ENCODE assay signal across 11 cellular contexts in the genomic region with DNA sequence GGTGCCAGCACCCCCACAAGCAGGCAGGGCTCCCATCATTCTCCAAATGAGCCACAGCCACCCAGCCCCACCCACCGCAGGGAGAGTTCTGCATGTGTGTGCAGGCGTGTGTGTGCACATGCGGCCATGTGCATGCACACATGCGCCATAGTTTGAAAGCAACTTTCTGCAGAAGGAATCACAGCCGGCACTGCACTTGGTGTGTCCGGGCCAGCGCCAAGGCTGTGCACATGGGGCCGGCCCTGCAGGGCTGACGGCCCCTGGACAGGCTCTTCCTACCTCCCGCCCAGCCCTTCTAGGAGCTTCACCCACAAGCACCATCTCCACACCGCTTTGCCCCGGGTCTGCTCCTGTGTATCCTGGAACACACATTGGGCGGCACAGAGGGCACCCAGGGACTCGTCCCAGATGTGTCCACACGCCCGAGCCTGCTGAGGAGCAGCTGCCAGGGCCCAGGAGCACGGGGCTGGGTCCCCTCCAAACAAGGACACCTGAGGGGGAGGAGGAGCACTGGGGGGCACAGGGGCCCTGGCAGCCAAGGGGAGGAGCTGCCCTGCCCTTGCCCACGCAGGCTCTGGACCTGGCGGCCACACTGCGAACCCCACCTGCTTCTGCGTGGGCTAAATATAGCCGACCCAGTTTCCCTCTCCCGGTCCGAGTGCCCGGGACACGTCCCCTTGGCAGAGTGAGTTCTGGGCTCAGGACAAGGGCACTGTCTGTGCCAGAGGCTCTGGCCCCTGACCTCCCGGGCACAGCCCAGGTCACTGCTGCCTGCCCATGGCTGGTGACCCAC. TPM values are rescaled to one million over a fixed set of nuclear protein-coding genes. Genes with fewer than 3 reads are reported as not detected.
DNase-seq lines count a peak whose midpoint lies in the region; ATAC-seq, FAIRE-seq and TF ChIP-seq lines count a peak whose summit lies in the region.
"Had no signal": no experiment of that assay in that cellular context is flagged by ENCODE, and none has a peak within 500 bp of the region (broad histone marks: within the 10 kb centered on the region; RNA-seq: fewer than 3 reads in every experiment).

No MANE protein-coding gene starts in this region.

- H3K9me1 ChIP-seq in K562 (ENCODE audit: control insufficient read depth, insufficient read depth, low read length): no peaks in the 10 kb centered on the region

- TF ChIP-seq EP300 in K562 (IDR thresholded peaks at IDR 0.05; ENCODE audit: low read length): no peak

- FAIRE-seq in K562 (lab: Jason Lieb, UNC): no peak
- FAIRE-seq: astrocyte had no signal

- peaks cover 41% of the 10 kb centered on the region for H4K20me1 ChIP-seq in K562 (replicated peaks; ENCODE audit: control insufficient read depth, insufficient read depth, low read length)

- H3K79me2 ChIP-seq in K562 (ENCODE audit: control insufficient read depth, insufficient read depth, low read length): no peaks in the 10 kb centered on the region

- no peak overlapping the region for H3K27ac ChIP-seq in K562 (ENCODE audit: extremely low read depth, low read depth, low read length)
- H3K27ac ChIP-seq in stomach smooth muscle (ENCODE audit: low read length): peak overlapping the region; percentile 66
- H3K27ac ChIP-seq: neutrophil had no signal

- H3K9ac ChIP-seq in K562 (ENCODE audit: insufficient read depth in 1 of 2, low read depth in 2 of 2, low read length in 2 of 2): peak overlapping the region in 1 of 2 experiments; percentile 9; a peak in 1 of 4 replicates
- H3K9ac ChIP-seq in stomach smooth muscle (ENCODE audit: low read length in 2 of 2): no peak overlapping the region

- no peak overlapping the region for H2AFZ ChIP-seq in K562 (ENCODE audit: low read depth, low read length)

- in situ Hi-C loops in K562 (cut with MboI): no loop called here

- ATAC-seq in K562: no peak
- ATAC-seq in HG03175 (IDR thresholded peaks at IDR 0.05; ENCODE audit: unreplicated experiment): no peak
- ATAC-seq in HG03045 (IDR thresholded peaks at IDR 0.05; ENCODE audit: unreplicated experiment): no peak

- TF ChIP-seq POLR2A in K562 (conservative IDR thresholded peaks at IDR 0.05): peak; percentile 55

- H3K4me3 ChIP-seq in K562 (no peak overlapping the region), stomach smooth muscle (ENCODE audit: low read length in 2 of 2) (peak overlapping the region; percentile 30 to 49)

- no peak for TF ChIP-seq RAD21 in K562 (CRISPR knock-in tag; conservative IDR thresholded peaks at IDR 0.05 in 1 of 2, IDR thresholded peaks at IDR 0.05 in 1 of 2)

- no peak for TF ChIP-seq CTCF in K562 (IDR thresholded peaks at IDR 0.05 in 2 of 3, conservative IDR thresholded peaks at IDR 0.05 in 1 of 3; ENCODE audit: insufficient read depth in 2 of 3, low read depth in 1 of 3, low read length in 3 of 3)

- peaks cover 4 to 73% of the 10 kb centered on the region in 2 experiments; a peak in 4 of 5 replicates for H3K4me1 ChIP-seq in K562 (replicated peaks in 1 of 2; ENCODE audit: control insufficient read depth in 2 of 2, insufficient read depth in 2 of 2, low read length in 2 of 2)
- peaks cover 84% of the 10 kb centered on the region for H3K4me1 ChIP-seq in stomach smooth muscle (ENCODE audit: control insufficient read depth, insufficient read depth, low read length)

- BruUV-seq in K562 (replicated peaks; lab: Mats Ljungman, UMichigan): no TSS peak

- peak; percentile 76 for DNase-seq in DMS53 (lab: John Stamatoyannopoulos, UW)
- no peak for DNase-seq in DMS53 treated with DMSO at 0.1 percent for 48 hours (lab: John Stamatoyannopoulos, UW; ENCODE audit: unreplicated experiment)
- DNase-seq in K562 (ENCODE audit: extremely low read depth in 1 of 4, low spot score in 3 of 4): no peak
- peak; percentile 18 for DNase-seq in left kidney (ENCODE audit: low read depth, low spot score)
- DNase-seq in SIG-M5 (lab: John Stamatoyannopoulos, UW): no peak
- DNase-seq: NCI-H774 had no signal

- WGBS in K562 (ENCODE audit: insufficient coverage, low coverage, missing lambda C conversion rate): 39% methylated on average over 26 of the region's 27 CpGs

- H3K27me3 ChIP-seq in K562 (ENCODE audit: control insufficient read depth in 2 of 2, insufficient read depth in 2 of 2, low read length in 2 of 2): no peaks in the 10 kb centered on the region
- no peaks in the 10 kb centered on the region for H3K27me3 ChIP-seq in stomach smooth muscle (ENCODE audit: control insufficient read depth in 1 of 2, insufficient read depth in 2 of 2, low read length in 2 of 2)

- no peak overlapping the region for H3K4me2 ChIP-seq in K562 (ENCODE audit: insufficient read depth, low read length)

- H3K36me3 ChIP-seq in K562 (ENCODE audit: control insufficient read depth, insufficient read depth, low read length): no peaks in the 10 kb centered on the region
- peaks cover 5% of the 10 kb centered on the region in 2 donors for H3K36me3 ChIP-seq in stomach smooth muscle (ENCODE audit: control insufficient read depth in 2 of 2, insufficient read depth in 2 of 2, low read length in 2 of 2)
- H3K36me3 ChIP-seq: neutrophil had no signal

- CTCF ChIA-PET in K562 (lab: Yijun Ruan, JAX; ENCODE audit: low intra/inter-chr PET ratio): no interaction called here

- POLR2A ChIA-PET in K562 (lab: Yijun Ruan, JAX): no interaction called here

- intact Hi-C loops in K562 (cut with micrococcal nuclease): loop anchor here (10.0 kb wide), 1 partner anchor 181 kb away; the partner anchor contains the start of gene ZDHHC11

- H3K9me3 ChIP-seq in K562 (replicated peaks; ENCODE audit: control insufficient read depth, insufficient read depth, low read depth, low read length): no peaks in the 10 kb centered on the region
- no peaks in the 10 kb centered on the region for H3K9me3 ChIP-seq in stomach smooth muscle (ENCODE audit: control insufficient read depth in 2 of 2, low read length in 2 of 2)
- H3K9me3 ChIP-seq: neutrophil had no signal

TF ChIP-seq in K562, 482 proteins besides CTCF, POLR2A, EP300 and RAD21 (continues in another document):
- no peak for TF ChIP-seq CBFA2T2 (conservative IDR thresholded peaks at IDR 0.05)
- peak; percentile 79 for TF ChIP-seq POLR2G (IDR thresholded peaks at IDR 0.05; ENCODE audit: low read depth, low read length)
- no peak for TF ChIP-seq CCAR2 (IDR thresholded peaks at IDR 0.05; ENCODE audit: low read depth, low read length)
- TF ChIP-seq ZFP1 (CRISPR knock-in tag; IDR thresholded peaks at IDR 0.05): no peak
- TF ChIP-seq, protein P1, sequence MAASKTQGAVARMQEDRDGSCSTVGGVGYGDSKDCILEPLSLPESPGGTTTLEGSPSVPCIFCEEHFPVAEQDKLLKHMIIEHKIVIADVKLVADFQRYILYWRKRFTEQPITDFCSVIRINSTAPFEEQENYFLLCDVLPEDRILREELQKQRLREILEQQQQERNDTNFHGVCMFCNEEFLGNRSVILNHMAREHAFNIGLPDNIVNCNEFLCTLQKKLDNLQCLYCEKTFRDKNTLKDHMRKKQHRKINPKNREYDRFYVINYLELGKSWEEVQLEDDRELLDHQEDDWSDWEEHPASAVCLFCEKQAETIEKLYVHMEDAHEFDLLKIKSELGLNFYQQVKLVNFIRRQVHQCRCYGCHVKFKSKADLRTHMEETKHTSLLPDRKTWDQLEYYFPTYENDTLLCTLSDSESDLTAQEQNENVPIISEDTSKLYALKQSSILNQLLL (CRISPR knock-in tag; IDR thresholded peaks at IDR 0.05; ENCODE audit: borderline replicate concordance): no peak
- 0 out of 2 replicates have a peak, but pooled peaks have one; percentile 24 for TF ChIP-seq HNRNPL (IDR thresholded peaks at IDR 0.05; ENCODE audit: low read depth, low read length)
- TF ChIP-seq HDGF (IDR thresholded peaks at IDR 0.05): no peak
- no peak for TF ChIP-seq MTA3 (IDR thresholded peaks at IDR 0.05; ENCODE audit: borderline replicate concordance)
- 0 out of 2 replicates have a peak, but pooled peaks have one; percentile 25 for TF ChIP-seq ZNF717 (CRISPR knock-in tag; IDR thresholded peaks at IDR 0.05)
- no peak for TF ChIP-seq CBX5 (IDR thresholded peaks at IDR 0.05; ENCODE audit: borderline replicate concordance, low read depth)
- no peak for TF ChIP-seq KHSRP (IDR thresholded peaks at IDR 0.05)
- no peak for TF ChIP-seq E2F6 (IDR thresholded peaks at IDR 0.05; ENCODE audit: borderline replicate concordance in 1 of 2, extremely low read depth in 1 of 2, insufficient read depth in 1 of 2, insufficient read length in 1 of 2, low read depth in 1 of 2, low read length in 1 of 2, poor library complexity in 1 of 2, severe bottlenecking in 1 of 2)
- TF ChIP-seq SUPT5H (IDR thresholded peaks at IDR 0.05): 0 out of 2 replicates have a peak, but pooled peaks have one; percentile 41
- no peak for TF ChIP-seq ZNF143 (CRISPR knock-in tag; IDR thresholded peaks at IDR 0.05)
- TF ChIP-seq ARID2 (IDR thresholded peaks at IDR 0.05): no peak
- TF ChIP-seq FIP1L1 (IDR thresholded peaks at IDR 0.05; ENCODE audit: low read depth, low read length, poor library complexity, severe bottlenecking): peak; percentile 65
- no peak for TF ChIP-seq ILF3 (IDR thresholded peaks at IDR 0.05; ENCODE audit: borderline replicate concordance)

RNA-seq across cellular contexts. Expression of gene TPPP, which starts 19.1 kb away (rescaled TPM):
- total RNA-seq in K562 (2011; cell fraction: chromatin; rRNA removed; ENCODE audit: low replicate concordance): 0.11 and 0.28 TPM in 2 replicates
- total RNA-seq in K562 (2011; cell fraction: nucleolus; rRNA removed): 0.13 and 0.17 TPM in 2 replicates
- total RNA-seq in K562 (2011; cell fraction: nucleoplasm; rRNA removed): 0.15 TPM in 1 of 2 replicates, not detected in the other
- total RNA-seq in K562 (2014; rRNA removed): not detected in 2 replicates
- not detected in 2 replicates for total RNA-seq in K562 (2014; rRNA removed; fragmentation: Illumina TruSeq; extraction: Trizol)
- total RNA-seq in K562 (2015; rRNA removed; fragmentation: Illumina TruSeq; extraction: Trizol): not detected in 2 replicates
- total RNA-seq in K562 (2021): 0.07 TPM in 2 replicates
- polyA plus RNA-seq in K562 (2011; rRNA removed): 0.01 and 0.03 TPM in 2 replicates
- polyA plus RNA-seq in K562 (2011; cell fraction: cytosol; rRNA removed): 0.04 and 0.06 TPM in 2 replicates
- polyA plus RNA-seq in K562 (2011; cell fraction: nucleus; rRNA removed): 0.06 and 0.11 TPM in 2 replicates
- 0.21 and 0.25 TPM in 2 replicates for polyA plus RNA-seq in K562 (2012)
- polyA plus RNA-seq in K562 (2014; fragmentation: Illumina TruSeq; extraction: Trizol): 0.01 TPM in 1 of 2 replicates, not detected in the other
- not detected for polyA plus RNA-seq in K562 (2014; fragmentation: Nextera tagmentation; extraction: Ambion mirVana)
- polyA plus RNA-seq in K562 (2014; rRNA removed): not detected in 2 replicates
- 0.11 and 0.12 TPM in 2 replicates for polyA minus RNA-seq in K562 (2011; rRNA and poly(A)+ RNA removed)
- polyA minus RNA-seq in K562 (2011; cell fraction: cytosol; rRNA and poly(A)+ RNA removed): not detected in 2 replicates
- not detected in 2 replicates for polyA minus RNA-seq in K562 (2011; cell fraction: nucleus; rRNA and poly(A)+ RNA removed)

Comparison
In these comparisons a context has a peak if more than half of its experiments do, and no peak if none do; other contexts are left out.
1. DNase-seq: peak in DMS53 (single experiment) and left kidney (single experiment); none in DMS53 treated with DMSO at 0.1 percent for 48 hours (single experiment), K562 (0 of 4) and SIG-M5 (single experiment).